ENCODE assay signal across 1 cellular context in the genomic region with DNA sequence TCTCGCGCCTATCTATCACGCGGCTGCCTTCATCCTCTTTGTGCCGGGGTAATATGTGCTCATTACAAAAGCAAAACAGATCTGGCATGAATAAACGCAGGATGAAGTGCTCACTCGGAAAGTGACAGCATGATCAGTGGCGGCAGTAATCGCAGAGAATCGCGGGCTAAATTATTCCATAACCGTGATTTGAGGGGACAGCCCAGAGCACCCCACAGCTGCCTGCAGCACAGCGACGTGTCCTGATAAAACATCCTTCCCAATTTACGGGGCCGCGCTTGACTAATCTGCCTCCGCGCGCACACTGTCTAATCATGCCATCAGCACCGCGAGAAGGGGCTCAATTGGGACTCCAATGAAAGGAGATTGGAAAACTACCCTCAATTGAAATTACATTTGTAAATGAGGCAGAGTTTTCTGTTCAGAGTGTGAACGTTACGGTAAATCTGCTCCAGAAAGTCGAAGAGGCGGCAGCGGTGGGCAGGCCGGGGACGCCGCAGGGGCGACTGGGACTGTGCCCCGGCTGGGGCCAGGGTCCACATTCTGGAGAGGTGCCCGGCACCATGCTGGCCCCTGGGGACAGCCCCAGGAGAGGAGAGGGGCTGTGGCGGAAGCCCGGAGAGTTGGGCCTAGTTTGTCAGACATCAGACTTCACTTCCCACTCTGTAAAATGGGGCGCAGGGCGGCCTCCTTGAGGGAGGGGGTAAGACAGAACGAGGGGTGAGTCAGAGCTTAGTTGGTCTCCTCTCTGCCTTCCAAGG.
TF ChIP-seq lines count a peak whose summit lies in the region.

No MANE protein-coding gene starts in this region.

TF ChIP-seq in neural cell, 6 proteins besides CTCF, POLR2A, EP300 and RAD21:
- TF ChIP-seq MXI1 (conservative IDR thresholded peaks at IDR 0.05; ENCODE audit: poor library complexity, severe bottlenecking) = no peak
- TF ChIP-seq POLR2AphosphoS5 (IDR thresholded peaks at IDR 0.05) = peak; percentile 86
- TF ChIP-seq TAF1 (IDR thresholded peaks at IDR 0.05; ENCODE audit: low read depth) = no peak
- no peak for TF ChIP-seq EZH2 (IDR thresholded peaks at IDR 0.05; ENCODE audit: borderline replicate concordance, insufficient read depth, low read length, poor library complexity, severe bottlenecking)
